ENCODE assay signal across 9 cellular contexts in the genomic region with DNA sequence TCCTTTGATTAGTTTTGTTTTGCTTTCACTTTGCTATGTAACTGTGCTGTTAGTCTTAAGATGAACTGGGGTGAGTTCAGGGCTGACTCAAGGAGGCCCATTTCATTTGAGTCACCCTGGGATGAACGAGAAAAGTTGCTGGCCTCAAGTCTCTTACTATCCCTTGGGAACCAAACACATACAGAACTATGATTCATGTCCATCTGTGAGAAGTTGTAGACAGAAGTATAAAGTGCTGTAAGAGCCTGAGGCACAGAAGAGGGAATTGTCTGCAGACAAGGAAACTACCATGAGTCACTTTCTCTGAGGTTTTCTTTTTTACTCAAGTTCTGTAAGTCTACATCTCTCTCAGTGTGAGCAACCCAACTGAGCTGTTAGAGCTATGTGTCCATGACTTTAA.
DNase-seq lines count a peak whose midpoint lies in the region; ATAC-seq, FAIRE-seq and TF ChIP-seq lines count a peak whose summit lies in the region.
"Had no signal": no experiment of that assay in that cellular context is flagged by ENCODE, and none has a peak within 500 bp of the region (broad histone marks: within the 10 kb centered on the region; RNA-seq: fewer than 3 reads in every experiment).

No MANE protein-coding gene starts in this region.

- H3K4me1 Mint-ChIP-seq in astrocyte (ENCODE audit: low read depth, unreplicated experiment), result peaks cover 22% of the 10 kb centered on the region

- H3K27me3 ChIP-seq in astrocyte (ENCODE audit: insufficient read depth, low read length), result no peaks in the 10 kb centered on the region
- H3K27me3 ChIP-seq in lung (ENCODE audit: control insufficient read depth, insufficient read depth), result no peaks in the 10 kb centered on the region

- no peaks in the 10 kb centered on the region for H3K79me2 ChIP-seq in astrocyte (ENCODE audit: insufficient read depth, low read length)

- no peaks in the 10 kb centered on the region for H3K27me3 Mint-ChIP-seq in astrocyte (ENCODE audit: low read depth, unreplicated experiment)

- H3K36me3 ChIP-seq in astrocyte (ENCODE audit: insufficient read depth, low read length) (no peaks in the 10 kb centered on the region), lung (ENCODE audit: control insufficient read depth in 2 of 2, insufficient read depth in 2 of 2, low read length in 2 of 2) (no peaks in the 10 kb centered on the region)

- H3K9me3 Mint-ChIP-seq in astrocyte (ENCODE audit: unreplicated experiment), result peaks cover 2% of the 10 kb centered on the region

- WGBS in lung, 2 donors, result 21 to 28% methylated on average over 1 of the region's 1 CpG

- TF ChIP-seq CTCF in astrocyte (IDR thresholded peaks at IDR 0.05; ENCODE audit: insufficient read depth, low read depth, low read length) (no peak), lung (IDR thresholded peaks at IDR 0.05; ENCODE audit: control extremely low read depth, extremely low read depth) (no peak)

- peak; percentile 99 for FAIRE-seq in astrocyte (lab: Jason Lieb, UNC)

- no peak overlapping the region for H2AFZ ChIP-seq in astrocyte (ENCODE audit: low read depth, low read length)

- ATAC-seq in GM21381 (IDR thresholded peaks at IDR 0.05; ENCODE audit: unreplicated experiment) (peak; percentile 81), HG03565 (IDR thresholded peaks at IDR 0.05; ENCODE audit: unreplicated experiment) (peak; percentile 94), lung (ENCODE audit: insufficient read depth, low FRiP score) (peak; percentile 75)

- no peaks in the 10 kb centered on the region for H4K20me1 ChIP-seq in astrocyte (ENCODE audit: insufficient read depth, low read length)

- peak overlapping the region; percentile 58 for H3K4me2 ChIP-seq in astrocyte (ENCODE audit: low read length)

- H3K4me3 ChIP-seq in astrocyte (ENCODE audit: insufficient read depth, low read depth, low read length) (no peak overlapping the region), lung (no peak overlapping the region)

- H3K9me3 ChIP-seq in astrocyte (ENCODE audit: insufficient read depth, low read depth, low read length), result peaks cover 5% of the 10 kb centered on the region
- H3K9me3 ChIP-seq in lung (ENCODE audit: control insufficient read depth in 2 of 2, insufficient read depth in 1 of 2, low read length in 1 of 2), result no peaks in the 10 kb centered on the region

- H3K4me1 ChIP-seq in astrocyte (ENCODE audit: insufficient read depth, low read length), result peaks cover 5% of the 10 kb centered on the region
- peaks cover 3% of the 10 kb centered on the region in 2 donors for H3K4me1 ChIP-seq in lung (ENCODE audit: control insufficient read depth in 2 of 2, insufficient read depth in 2 of 2, low read length in 2 of 2)

- H3K9ac ChIP-seq in astrocyte (ENCODE audit: low read length), result peak overlapping the region; percentile 61

- DNase-seq in EL (peak; percentile 92), astrocyte (ENCODE audit: low read depth) (peak; percentile 98), lung (ENCODE audit: low spot score) (no peak), HuH-7 (ENCODE audit: low spot score) (no peak), DMS79 (lab: John Stamatoyannopoulos, UW) (no peak), NCI-H2171 treated with DMSO at 0.1 percent for 48 hours (lab: John Stamatoyannopoulos, UW) (no peak)
- DNase-seq: naive thymus-derived CD8-positive, alpha-beta T cell had no signal

- H3K36me3 Mint-ChIP-seq in astrocyte (ENCODE audit: low read depth, unreplicated experiment), result no peaks in the 10 kb centered on the region
- H3K36me3 Mint-ChIP-seq: naive thymus-derived CD8-positive, alpha-beta T cell had no signal

- H3K27ac Mint-ChIP-seq in astrocyte (ENCODE audit: unreplicated experiment), result peak overlapping the region; percentile 97

- no peak overlapping the region for H3K4me3 Mint-ChIP-seq in astrocyte (ENCODE audit: unreplicated experiment)

- peak overlapping the region; percentile 92 for H3K27ac ChIP-seq in astrocyte (ENCODE audit: low read depth, low read length)
- peak overlapping the region in 1 of 2 donors; percentile 49 for H3K27ac ChIP-seq in lung (ENCODE audit: low read depth in 1 of 2, low read length in 1 of 2)

Comparison
In these comparisons a context has a peak if more than half of its experiments do, and no peak if none do; other contexts are left out.
1. DNase-seq: peak in EL (single experiment) and astrocyte (single experiment); none in lung (single experiment), HuH-7 (single experiment), DMS79 (single experiment) and NCI-H2171 treated with DMSO at 0.1 percent for 48 hours (single experiment).
2. Peak in every context shown above with its lines, with median percentiles within 50 percentile points of each other: ATAC-seq.